ENCODE assay signal across 9 cellular contexts in the genomic region with DNA sequence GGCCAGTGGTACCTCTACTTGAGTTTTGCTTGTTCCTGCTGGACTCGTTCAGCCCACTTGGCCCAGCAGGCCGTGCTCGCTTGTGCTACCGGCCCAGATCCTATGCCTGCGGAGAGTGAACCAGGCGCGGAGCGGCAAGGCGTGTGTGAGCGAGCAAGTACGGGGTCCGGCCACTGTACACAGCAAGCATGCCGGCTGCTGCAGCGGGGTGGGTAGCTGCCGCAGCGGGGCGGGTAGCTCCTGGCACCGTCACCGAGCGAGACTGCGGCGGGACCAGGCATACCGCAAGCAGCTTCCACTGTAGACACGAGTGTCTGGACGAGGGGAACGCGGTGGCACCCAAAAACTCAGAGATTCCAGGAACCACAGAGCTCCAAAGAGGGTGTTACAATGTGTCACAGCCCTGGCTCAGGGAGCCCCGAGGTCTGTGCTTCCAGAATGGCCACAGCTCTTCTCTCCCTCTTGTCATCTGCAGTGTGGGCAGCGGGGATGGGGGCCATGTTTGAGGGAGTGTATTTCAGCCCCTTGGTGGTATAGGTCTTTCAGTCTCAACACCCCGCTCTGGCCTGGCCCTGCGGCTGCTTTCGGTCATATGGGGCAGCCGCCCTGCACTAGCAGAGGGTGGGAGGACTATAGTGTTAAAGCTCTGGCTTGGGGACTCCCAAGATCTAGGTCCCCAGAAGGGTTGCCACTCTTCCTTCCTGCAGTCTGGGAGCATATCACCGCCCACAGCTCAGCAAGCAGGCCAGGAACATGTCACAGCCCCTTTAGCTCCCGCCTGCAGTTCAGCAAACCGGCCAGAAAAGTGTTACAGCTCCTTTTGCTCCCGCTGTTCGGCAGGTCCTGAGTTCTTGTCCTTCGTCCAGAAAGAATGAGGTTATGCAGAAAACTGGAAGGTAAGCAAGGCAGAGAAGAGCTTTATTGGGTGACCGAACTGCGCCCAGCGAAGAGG. TPM values are rescaled to one million over a fixed set of nuclear protein-coding genes. Genes with fewer than 3 reads are reported as not detected.
DNase-seq lines count a peak whose midpoint lies in the region; ATAC-seq, FAIRE-seq and TF ChIP-seq lines count a peak whose summit lies in the region.
"Had no signal": no experiment of that assay in that cellular context is flagged by ENCODE, and none has a peak within 500 bp of the region (broad histone marks: within the 10 kb centered on the region; RNA-seq: fewer than 3 reads in every experiment).

No MANE protein-coding gene starts in this region.

- intact Hi-C loops in gastrocnemius medialis (cut with DNase I; ENCODE audit: low total_unique reads), result loop anchor here (1.0 to 5.0 kb wide), 2 partner anchors 31 to 348 kb away; no protein-coding TSS in a partner anchor

- peak; percentile 60 for ATAC-seq in activated CD8-positive, alpha-beta T cell treated with anti-CD3 and anti-CD28 coated beads, Interleukin-2, amount 10 ng/mL, durations not matched to agents 7 days and 5 days
- ATAC-seq in gastrocnemius medialis (peak; percentile 25 to 36), GM21786 (IDR thresholded peaks at IDR 0.05; ENCODE audit: unreplicated experiment) (no peak)
- ATAC-seq: Panc1 had no signal

- in situ Hi-C loops in gastrocnemius medialis (cut with MboI; ENCODE audit: low sequenced_read_pairs in 4 of 4), result loop anchor here in 1 of 4 donors (10.0 kb wide), 1 partner anchor 280 kb away; no protein-coding TSS in a partner anchor

- peak overlapping the region in 2 of 4 donors; percentile 43 to 50 for H3K27ac ChIP-seq in gastrocnemius medialis

- H3K36me3 ChIP-seq in gastrocnemius medialis, result no peaks in the 10 kb centered on the region

- no peak for TF ChIP-seq CTCF in gastrocnemius medialis (IDR thresholded peaks at IDR 0.05 in 4 of 5, conservative IDR thresholded peaks at IDR 0.05 in 1 of 5)
- TF ChIP-seq CTCF in mesothelial cell of epicardium (IDR thresholded peaks at IDR 0.05; ENCODE audit: unreplicated experiment), result no peak

- FAIRE-seq in GM12891 (lab: Jason Lieb, UNC), result peak; percentile 67

- H3K27ac Mint-ChIP-seq in activated CD8-positive, alpha-beta T cell treated with anti-CD3 and anti-CD28 coated beads, Interleukin-2, amount 10 ng/mL, durations not matched to agents 7 days and 5 days, result no peak overlapping the region
- no peak overlapping the region for H3K27ac Mint-ChIP-seq in mesothelial cell of epicardium

- POLR2A ChIA-PET in activated CD8-positive, alpha-beta T cell treated with anti-CD3 and anti-CD28 coated beads, Interleukin-2, amount 10 ng/mL, durations not matched to agents 7 days and 5 days (lab: Charles Lee), result interaction anchor here (0.7 kb wide), 1 partner anchor 16 kb away, joined by 5 read pairs; no protein-coding TSS in a partner anchor

- DNase-seq in GM12891 (ENCODE audit: insufficient read length, low spot score) (no peak), germinal center (ENCODE audit: low spot score) (peak; percentile 15), gastrocnemius medialis (peak in 1 of 2 donors; percentile 5), OCI-M2 (lab: John Stamatoyannopoulos, UW; ENCODE audit: unreplicated experiment) (no peak), mesothelial cell of epicardium (ENCODE audit: low spot score in 2 of 2, unreplicated experiment in 2 of 2) (no peak)
- DNase-seq in activated CD8-positive, alpha-beta T cell treated with anti-CD3 and anti-CD28 coated beads, Interleukin-2, amount 10 ng/mL, durations not matched to agents 7 days and 5 days, result no peak
- no peak for DNase-seq in effector CD8-positive, alpha-beta T cell (lab: John Stamatoyannopoulos, UW)

- H3K4me3 Mint-ChIP-seq in activated CD8-positive, alpha-beta T cell treated with anti-CD3 and anti-CD28 coated beads, Interleukin-2, amount 10 ng/mL, durations not matched to agents 7 days and 5 days, result peak overlapping the region; percentile 9
- H3K4me3 Mint-ChIP-seq in mesothelial cell of epicardium, result no peak overlapping the region

- H3K27me3 Mint-ChIP-seq in activated CD8-positive, alpha-beta T cell treated with anti-CD3 and anti-CD28 coated beads, Interleukin-2, amount 10 ng/mL, durations not matched to agents 7 days and 5 days (ENCODE audit: low read depth), result peaks cover 20% of the 10 kb centered on the region
- peaks cover 15% of the 10 kb centered on the region for H3K27me3 Mint-ChIP-seq in mesothelial cell of epicardium (ENCODE audit: low read depth)

- peak overlapping the region; percentile 45 to 56 (median 49) for H3K4me3 ChIP-seq in gastrocnemius medialis

- no peaks in the 10 kb centered on the region for H3K9me3 Mint-ChIP-seq in activated CD8-positive, alpha-beta T cell treated with anti-CD3 and anti-CD28 coated beads, Interleukin-2, amount 10 ng/mL, durations not matched to agents 7 days and 5 days (ENCODE audit: insufficient read depth)
- H3K9me3 Mint-ChIP-seq in mesothelial cell of epicardium, result no peaks in the 10 kb centered on the region

- no peaks in the 10 kb centered on the region for H3K36me3 Mint-ChIP-seq in activated CD8-positive, alpha-beta T cell treated with anti-CD3 and anti-CD28 coated beads, Interleukin-2, amount 10 ng/mL, durations not matched to agents 7 days and 5 days (ENCODE audit: low read depth)
- H3K36me3 Mint-ChIP-seq in mesothelial cell of epicardium, result no peaks in the 10 kb centered on the region

- CTCF ChIA-PET in activated CD8-positive, alpha-beta T cell treated with anti-CD3 and anti-CD28 coated beads, Interleukin-2, amount 10 ng/mL, durations not matched to agents 7 days and 5 days (lab: Charles Lee), result interaction anchor here (0.7 to 2.6 kb wide), 3 partner anchors 278 to 347 kb away, joined by 4 to 13 read pairs (median 8); no protein-coding TSS in a partner anchor

- peaks cover 16 to 17% of the 10 kb centered on the region in 2 donors for H3K4me1 ChIP-seq in gastrocnemius medialis

- H3K9me3 ChIP-seq in gastrocnemius medialis, result no peaks in the 10 kb centered on the region

- TF ChIP-seq POLR2A in GM12891 (IDR thresholded peaks at IDR 0.05; ENCODE audit: low read depth, low read length), result no peak
- TF ChIP-seq POLR2A in gastrocnemius medialis (IDR thresholded peaks at IDR 0.05), result no peak

- no peaks in the 10 kb centered on the region for H3K27me3 ChIP-seq in gastrocnemius medialis

- peaks cover 21% of the 10 kb centered on the region for H3K4me1 Mint-ChIP-seq in activated CD8-positive, alpha-beta T cell treated with anti-CD3 and anti-CD28 coated beads, Interleukin-2, amount 10 ng/mL, durations not matched to agents 7 days and 5 days (ENCODE audit: low read depth)
- peaks cover 22% of the 10 kb centered on the region for H3K4me1 Mint-ChIP-seq in mesothelial cell of epicardium

TF ChIP-seq in GM12891, 5 proteins besides CTCF, POLR2A, EP300 and RAD21:
- no peak for TF ChIP-seq SPI1 (IDR thresholded peaks at IDR 0.05; ENCODE audit: low read depth, low read length)
- no peak for TF ChIP-seq POU2F2 (IDR thresholded peaks at IDR 0.05; ENCODE audit: low read depth, low read length)
- TF ChIP-seq PAX5 (IDR thresholded peaks at IDR 0.05; ENCODE audit: insufficient read depth, low read length, severe bottlenecking), result no peak
- no peak for TF ChIP-seq POLR2AphosphoS5 (IDR thresholded peaks at IDR 0.05; ENCODE audit: low read depth, low read length)
- no peak for TF ChIP-seq TAF1 (IDR thresholded peaks at IDR 0.05; ENCODE audit: low read depth, low read length)
TF ChIP-seq in GM12891: peak in this region for 0.

RNA-seq across cellular contexts. Expression of a gene that starts 6.1 kb away (rescaled TPM):
- 44.1 TPM for polyA plus RNA-seq in GM12891 (2012; ENCODE audit: low read depth, missing spikeins)
- 10 to 100 TPM; 39.8 to 45.2 TPM for total RNA-seq in activated CD8-positive, alpha-beta T cell treated with anti-CD3 and anti-CD28 coated beads, Interleukin-2, amount 10 ng/mL, durations not matched to agents 7 days and 5 days
- total RNA-seq in gastrocnemius medialis, result 10 to 100 TPM; 42.1 to 63.8 (median 51.2) TPM
- 34.4 to 37.6 TPM (median 37.0 TPM) in 3 replicates for total RNA-seq in mesothelial cell of epicardium

RNA-seq across cellular contexts. Expression of a gene that starts 11.6 kb away (rescaled TPM):
- not detected for polyA plus RNA-seq in GM12891 (2012; ENCODE audit: low read depth, missing spikeins)
- not detected for total RNA-seq in activated CD8-positive, alpha-beta T cell treated with anti-CD3 and anti-CD28 coated beads, Interleukin-2, amount 10 ng/mL, durations not matched to agents 7 days and 5 days
- total RNA-seq in gastrocnemius medialis, result not detected
- total RNA-seq in mesothelial cell of epicardium, result not detected in 3 replicates

RNA-seq across cellular contexts. Expression of a gene that starts 19.7 kb away (rescaled TPM):
- not detected for polyA plus RNA-seq in GM12891 (2012; ENCODE audit: low read depth, missing spikeins)
- total RNA-seq in activated CD8-positive, alpha-beta T cell treated with anti-CD3 and anti-CD28 coated beads, Interleukin-2, amount 10 ng/mL, durations not matched to agents 7 days and 5 days, result not detected
- total RNA-seq in gastrocnemius medialis (not detected), mesothelial cell of epicardium (1.7 to 2.3 TPM (median 2.1 TPM) in 3 replicates)

RNA-seq across cellular contexts. Expression of a gene that starts 51.1 kb away (rescaled TPM):
- polyA plus RNA-seq in GM12891 (2012; ENCODE audit: low read depth, missing spikeins), result 0.17 TPM
- under 1 TPM; 0.18 to 0.29 TPM for total RNA-seq in activated CD8-positive, alpha-beta T cell treated with anti-CD3 and anti-CD28 coated beads, Interleukin-2, amount 10 ng/mL, durations not matched to agents 7 days and 5 days
- total RNA-seq in gastrocnemius medialis (1 to 10 TPM in 1 of 4 donors, under 1 TPM in 2, not detected in 1; 0.16 to 2.8 (median 0.56) TPM), mesothelial cell of epicardium (0.78 to 1.2 TPM (median 0.89 TPM) in 3 replicates)

RNA-seq across cellular contexts. Expression of a gene that starts 53.8 kb away (rescaled TPM):
- 0.01 TPM for polyA plus RNA-seq in GM12891 (2012; ENCODE audit: low read depth, missing spikeins)
- total RNA-seq in activated CD8-positive, alpha-beta T cell treated with anti-CD3 and anti-CD28 coated beads, Interleukin-2, amount 10 ng/mL, durations not matched to agents 7 days and 5 days, result not detected
- 1 to 10 TPM in 1 of 4 donors, under 1 TPM in 3; 0.56 to 1.5 (median 0.82) TPM for total RNA-seq in gastrocnemius medialis
- total RNA-seq in mesothelial cell of epicardium, result 1.4 to 1.7 TPM (median 1.6 TPM) in 3 replicates
